In the genomic region with DNA sequence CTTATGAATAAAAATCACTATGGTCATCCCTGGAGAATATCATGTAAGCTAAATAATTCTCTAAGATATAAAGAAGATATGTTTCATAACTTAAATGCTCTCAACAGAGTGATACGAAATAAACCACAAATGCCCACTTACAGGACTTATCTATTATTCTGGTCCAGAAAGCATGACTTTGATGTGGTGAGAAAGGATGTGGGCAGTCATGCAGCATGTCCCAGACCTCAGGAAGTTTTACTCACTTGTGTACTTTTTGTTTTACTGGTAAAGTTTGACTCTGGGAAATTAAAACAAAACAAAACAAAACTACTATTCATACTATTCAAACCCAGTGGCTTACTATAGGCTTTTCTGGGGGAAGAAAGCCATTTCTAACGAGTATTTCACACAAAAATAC, we compare ENCODE assay signal across 22 cellular contexts.
DNase-seq lines count a peak whose midpoint lies in the region; ATAC-seq and TF ChIP-seq lines count a peak whose summit lies in the region.
"Had no signal": no experiment of that assay in that cellular context is flagged by ENCODE, and none has a peak within 500 bp of the region (broad histone marks: within the 10 kb centered on the region; RNA-seq: fewer than 3 reads in every experiment).

No MANE protein-coding gene starts in this region.

- no peaks in the 10 kb centered on the region for H3K4me1 Mint-ChIP-seq in endothelial cell (ENCODE audit: unreplicated experiment)
- H3K4me1 Mint-ChIP-seq in stimulated activated naive CD8-positive, alpha-beta T cell treated with anti-CD3 and anti-CD28 coated beads, Interleukin-15, amount 100 ng/mL, for 72 hours, result no peaks in the 10 kb centered on the region
- no peaks in the 10 kb centered on the region for H3K4me1 Mint-ChIP-seq in CD8-positive, alpha-beta memory T cell
- H3K4me1 Mint-ChIP-seq: activated CD4-positive, alpha-beta T cell treated with anti-CD3 and anti-CD28 coated beads, Interleukin-2, amount 10 ng/mL, durations not matched to agents 7 days and 5 days; activated naive CD8-positive, alpha-beta T cell treated with anti-CD3 and anti-CD28 coated beads, Interleukin-2, amount 10 ng/mL, durations not matched to agents 7 days and 5 days; naive B cell had no signal

- no peaks in the 10 kb centered on the region for H3K9me3 Mint-ChIP-seq in endothelial cell (ENCODE audit: unreplicated experiment)
- H3K9me3 Mint-ChIP-seq in stimulated activated naive CD8-positive, alpha-beta T cell treated with anti-CD3 and anti-CD28 coated beads, Interleukin-15, amount 100 ng/mL, for 72 hours, result peaks cover 0 to under 1% of the 10 kb centered on the region in 2 donors
- H3K9me3 Mint-ChIP-seq in CD8-positive, alpha-beta memory T cell, result peaks cover 0 to 20% (median 9%) of the 10 kb centered on the region in 5 donors
- H3K9me3 Mint-ChIP-seq: activated CD4-positive, alpha-beta T cell treated with anti-CD3 and anti-CD28 coated beads, Interleukin-2, amount 10 ng/mL, durations not matched to agents 7 days and 5 days; activated naive CD8-positive, alpha-beta T cell treated with anti-CD3 and anti-CD28 coated beads, Interleukin-2, amount 10 ng/mL, durations not matched to agents 7 days and 5 days had no signal

- H3K36me3 ChIP-seq in kidney epithelial cell (ENCODE audit: control insufficient read depth, insufficient read depth, low read length), result no peaks in the 10 kb centered on the region
- no peaks in the 10 kb centered on the region for H3K36me3 ChIP-seq in CD8-positive, alpha-beta memory T cell (ENCODE audit: insufficient read depth, low read length)
- H3K36me3 ChIP-seq: lower lobe of right lung, stomach, uterus had no signal

- H3K27ac ChIP-seq in CD8-positive, alpha-beta memory T cell (ENCODE audit: low read depth, low read length), result no peak overlapping the region
- H3K27ac ChIP-seq: lower lobe of right lung, stomach, uterus had no signal

- H3K4me3 Mint-ChIP-seq in endothelial cell (ENCODE audit: unreplicated experiment), result no peak overlapping the region
- H3K4me3 Mint-ChIP-seq in stimulated activated naive CD8-positive, alpha-beta T cell treated with anti-CD3 and anti-CD28 coated beads, Interleukin-15, amount 100 ng/mL, for 72 hours, result no peak overlapping the region
- H3K4me3 Mint-ChIP-seq in CD8-positive, alpha-beta memory T cell, result no peak overlapping the region
- H3K4me3 Mint-ChIP-seq: activated CD4-positive, alpha-beta T cell treated with anti-CD3 and anti-CD28 coated beads, Interleukin-2, amount 10 ng/mL, durations not matched to agents 7 days and 5 days; activated naive CD8-positive, alpha-beta T cell treated with anti-CD3 and anti-CD28 coated beads, Interleukin-2, amount 10 ng/mL, durations not matched to agents 7 days and 5 days; naive B cell; T-helper 2 cell treated with Interferon-gamma antibody and Interleukin-4, amounts not matched to agents 5 μg/mL and 100 μg/mL, for 36 hours had no signal

- CTCF ChIA-PET in CD8-positive, alpha-beta memory T cell (lab: Charles Lee), result no interaction called here

- no peaks in the 10 kb centered on the region for H3K27me3 ChIP-seq in kidney epithelial cell (ENCODE audit: control insufficient read depth, insufficient read depth, low read length)
- no peaks in the 10 kb centered on the region for H3K27me3 ChIP-seq in CD8-positive, alpha-beta memory T cell (ENCODE audit: insufficient read depth, low read length, poor library complexity, severe bottlenecking)
- H3K27me3 ChIP-seq: stomach, uterus had no signal

- TF ChIP-seq CTCF in kidney epithelial cell (IDR thresholded peaks at IDR 0.05; ENCODE audit: insufficient read depth, low read length, poor library complexity, severe bottlenecking), result no peak
- no peak for TF ChIP-seq CTCF in endothelial cell (IDR thresholded peaks at IDR 0.05; ENCODE audit: unreplicated experiment)

- DNase-seq in Daoy (ENCODE audit: low read depth) (peak; percentile 71), RPMI7951 (ENCODE audit: low read depth) (peak; percentile 10), kidney epithelial cell (ENCODE audit: low read depth) (peak; percentile 50), NCI-H524 treated with DMSO at 0.1 percent for 48 hours (lab: John Stamatoyannopoulos, UW) (no peak), endothelial cell (ENCODE audit: low spot score) (no peak)
- no peak for DNase-seq in stimulated activated naive CD8-positive, alpha-beta T cell treated with anti-CD3 and anti-CD28 coated beads, Interleukin-15, amount 100 ng/mL, for 72 hours
- no peak for DNase-seq in CD8-positive, alpha-beta memory T cell
- DNase-seq: activated CD4-positive, alpha-beta T cell treated with anti-CD3 and anti-CD28 coated beads, Interleukin-2, amount 10 ng/mL, durations not matched to agents 7 days and 5 days; activated naive CD8-positive, alpha-beta T cell treated with anti-CD3 and anti-CD28 coated beads, Interleukin-2, amount 10 ng/mL, durations not matched to agents 7 days and 5 days; activated T-cell treated with anti-CD3 and anti-CD28 coated beads for 4 hours; cerebellar nuclear complex; foreskin fibroblast; IMR-90; lower lobe of right lung; naive B cell; SHP77 treated with DMSO at 0.1 percent for 48 hours; stimulated activated CD4-positive, alpha-beta T cell treated with anti-CD3 and anti-CD28 coated beads, Interleukin-12 subunit alpha, Interleukin-12 subunit beta, amount 100 ng/mL, for 4 hours; stomach; uterus had no signal

- H3K4me3 ChIP-seq in kidney epithelial cell (ENCODE audit: low read depth, low read length), result no peak overlapping the region
- no peak overlapping the region for H3K4me3 ChIP-seq in CD8-positive, alpha-beta memory T cell (ENCODE audit: low read length)
- H3K4me3 ChIP-seq: lower lobe of right lung, stomach, uterus had no signal

- POLR2A ChIA-PET in CD8-positive, alpha-beta memory T cell (lab: Charles Lee), result no interaction called here

- no peaks in the 10 kb centered on the region for H3K36me3 Mint-ChIP-seq in endothelial cell (ENCODE audit: low read depth, unreplicated experiment)
- H3K36me3 Mint-ChIP-seq in CD8-positive, alpha-beta memory T cell, result no peaks in the 10 kb centered on the region
- H3K36me3 Mint-ChIP-seq: activated naive CD8-positive, alpha-beta T cell treated with anti-CD3 and anti-CD28 coated beads, Interleukin-2, amount 10 ng/mL, durations not matched to agents 7 days and 5 days; naive B cell had no signal

- ATAC-seq in HG03060 (IDR thresholded peaks at IDR 0.05; ENCODE audit: low read depth, unreplicated experiment), result peak; percentile 55
- no peak for ATAC-seq in stimulated activated naive CD8-positive, alpha-beta T cell treated with anti-CD3 and anti-CD28 coated beads, Interleukin-15, amount 100 ng/mL, for 72 hours
- ATAC-seq: lower lobe of right lung had no signal

- no peaks in the 10 kb centered on the region for H3K27me3 Mint-ChIP-seq in endothelial cell (ENCODE audit: unreplicated experiment)
- no peaks in the 10 kb centered on the region for H3K27me3 Mint-ChIP-seq in stimulated activated naive CD8-positive, alpha-beta T cell treated with anti-CD3 and anti-CD28 coated beads, Interleukin-15, amount 100 ng/mL, for 72 hours
- no peaks in the 10 kb centered on the region for H3K27me3 Mint-ChIP-seq in CD8-positive, alpha-beta memory T cell
- H3K27me3 Mint-ChIP-seq: activated CD4-positive, alpha-beta T cell treated with anti-CD3 and anti-CD28 coated beads, Interleukin-2, amount 10 ng/mL, durations not matched to agents 7 days and 5 days; activated naive CD8-positive, alpha-beta T cell treated with anti-CD3 and anti-CD28 coated beads, Interleukin-2, amount 10 ng/mL, durations not matched to agents 7 days and 5 days; naive B cell; progenitor cell of endocrine pancreas had no signal

- no peaks in the 10 kb centered on the region for H3K9me3 ChIP-seq in CD8-positive, alpha-beta memory T cell (ENCODE audit: low read length)
- H3K9me3 ChIP-seq: lower lobe of right lung, uterus had no signal

- H3K27ac Mint-ChIP-seq in endothelial cell (ENCODE audit: unreplicated experiment), result no peak overlapping the region
- H3K27ac Mint-ChIP-seq in stimulated activated naive CD8-positive, alpha-beta T cell treated with anti-CD3 and anti-CD28 coated beads, Interleukin-15, amount 100 ng/mL, for 72 hours, result no peak overlapping the region
- no peak overlapping the region for H3K27ac Mint-ChIP-seq in CD8-positive, alpha-beta memory T cell
- H3K27ac Mint-ChIP-seq: activated CD4-positive, alpha-beta T cell treated with anti-CD3 and anti-CD28 coated beads, Interleukin-2, amount 10 ng/mL, durations not matched to agents 7 days and 5 days; activated naive CD8-positive, alpha-beta T cell treated with anti-CD3 and anti-CD28 coated beads, Interleukin-2, amount 10 ng/mL, durations not matched to agents 7 days and 5 days; naive B cell; progenitor cell of endocrine pancreas; T-helper 2 cell treated with Interferon-gamma antibody and Interleukin-4, amounts not matched to agents 5 μg/mL and 100 μg/mL, for 36 hours had no signal

- H3K4me1 ChIP-seq in CD8-positive, alpha-beta memory T cell (ENCODE audit: insufficient read depth, low read length), result no peaks in the 10 kb centered on the region
- H3K4me1 ChIP-seq: lower lobe of right lung, stomach, uterus had no signal

Comparison
In these comparisons a context has a peak if more than half of its experiments do, and no peak if none do; other contexts are left out.
1. DNase-seq: peak in Daoy (single experiment), RPMI7951 (single experiment) and kidney epithelial cell (single experiment); none in NCI-H524 treated with DMSO at 0.1 percent for 48 hours (single experiment), endothelial cell (single experiment), stimulated activated naive CD8-positive, alpha-beta T cell treated with anti-CD3 and anti-CD28 coated beads, Interleukin-15, amount 100 ng/mL, for 72 hours (0 of 2) and CD8-positive, alpha-beta memory T cell (0 of 5).